In the genomic region with DNA sequence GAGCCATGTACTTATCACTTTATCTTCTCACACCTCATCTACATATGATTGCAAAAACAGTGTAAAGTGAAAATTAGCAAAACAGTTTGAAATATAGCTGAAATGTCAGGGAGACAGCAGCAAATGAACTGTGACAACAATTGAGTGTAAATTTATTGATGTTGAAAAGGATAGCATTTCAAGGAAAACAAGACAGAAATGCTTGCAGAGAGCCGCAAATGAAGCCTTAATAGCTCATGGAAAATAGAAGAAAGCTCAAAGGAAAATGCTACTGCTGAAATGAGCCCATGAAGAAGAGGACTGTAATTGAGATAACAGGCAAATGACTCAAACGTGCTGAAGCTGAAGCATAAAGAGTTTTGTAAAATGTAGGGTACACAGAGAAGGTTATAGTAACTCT, we compare ENCODE assay signal across 36 cellular contexts.
"Had no signal": no experiment of that assay in that cellular context is flagged by ENCODE, and none has a peak within 500 bp of the region (broad histone marks: within the 10 kb centered on the region; RNA-seq: fewer than 3 reads in every experiment).

No MANE protein-coding gene starts in this region.

- H3K4me3 ChIP-seq: adrenal gland, body of pancreas, breast epithelium had no signal

- H3K36me3 Mint-ChIP-seq: activated CD4-positive, alpha-beta memory T cell treated with anti-CD3 and anti-CD28 coated beads for 36 hours; activated naive CD4-positive, alpha-beta T cell treated with anti-CD3 and anti-CD28 coated beads, Interleukin-2, amount 50 U/mL, for 72 hours; activated naive CD8-positive, alpha-beta T cell treated with anti-CD3 and anti-CD28 coated beads for 36 hours had no signal

- H3K27me3 ChIP-seq: adrenal gland, body of pancreas, brain microvascular endothelial cell, breast epithelium had no signal

- DNase-seq: activated B cell treated with CpG ODN at 0.5 μM for 24 hours; activated CD4-positive, alpha-beta memory T cell treated with anti-CD3 and anti-CD28 coated beads for 36 hours; activated CD4-positive, alpha-beta T cell treated with anti-CD3 and anti-CD28 coated beads for 4 hours; activated CD4-positive, alpha-beta T cell treated with anti-CD3 and anti-CD28 coated beads, Interleukin-2, amount 10 ng/mL, durations not matched to agents 24 days and 14 days; activated CD4-positive, alpha-beta T cell treated with anti-CD3 and anti-CD28 coated beads, Interleukin-2, amount 50 U/mL, for 1 hour; activated CD4-positive, alpha-beta T cell treated with anti-CD3 and anti-CD28 coated beads, Interleukin-2, amount 50 U/mL, for 4 hours; activated CD4-positive, CD25-positive, alpha-beta regulatory T cell treated with anti-CD3 and anti-CD28 coated beads, Interleukin-2, amount 50 U/mL, for 72 hours; activated CD8-positive, alpha-beta memory T cell treated with anti-CD3 and anti-CD28 coated beads, Interleukin-2, amount 50 U/mL, for 4 hours; activated CD8-positive, alpha-beta T cell treated with anti-CD3 and anti-CD28 coated beads for 36 hours; activated effector memory CD4-positive, alpha-beta T cell treated with anti-CD3 and anti-CD28 coated beads, Interleukin-2, amount 50 U/mL, for 16 hours; activated gamma-delta T cell treated with Interleukin-2 at 50 U/mL for 16 hours; activated naive CD4-positive, alpha-beta T cell; activated naive CD4-positive, alpha-beta T cell treated with anti-CD3 and anti-CD28 coated beads for 36 hours; activated naive CD4-positive, alpha-beta T cell treated with anti-CD3 and anti-CD28 coated beads, Interleukin-2, amount 50 U/mL, for 16 hours; activated naive CD8-positive, alpha-beta T cell treated with anti-CD3 and anti-CD28 coated beads for 36 hours; activated T-cell treated with anti-CD3 and anti-CD28 coated beads for 4 hours; activated T-cell treated with anti-CD3 and anti-CD28 coated beads, Interleukin-2, amount 50 U/mL, for 1 hour; activated T-cell treated with anti-CD3 and anti-CD28 coated beads, Interleukin-2, amount 50 U/mL, for 4 hours; activated T-cell treated with anti-CD3 and anti-CD28 coated beads, Interleukin-2, amount 50 U/mL, for 72 hours; adrenal gland; amniotic stem cell; aorta; body of pancreas; brain microvascular endothelial cell; central memory CD4-positive, alpha-beta T cell; T-helper 1 cell; T-helper 2 cell; T-helper 9 cell had no signal

- H3K27me3 Mint-ChIP-seq: activated B cell treated with CpG ODN at 0.5 μM for 24 hours; activated CD4-positive, alpha-beta memory T cell treated with anti-CD3 and anti-CD28 coated beads for 36 hours; activated CD4-positive, alpha-beta T cell treated with anti-CD3 and anti-CD28 coated beads, Interleukin-2, amount 10 ng/mL, durations not matched to agents 24 days and 14 days; activated CD8-positive, alpha-beta T cell treated with anti-CD3 and anti-CD28 coated beads for 36 hours; activated naive CD8-positive, alpha-beta T cell treated with anti-CD3 and anti-CD28 coated beads for 36 hours; activated T-helper 17 cell treated with anti-CD3 and anti-CD28 coated beads, Interleukin-2, amount 50 U/mL, for 72 hours had no signal

- H3K4me3 Mint-ChIP-seq: activated B cell treated with CpG ODN at 0.5 μM for 24 hours; activated CD4-positive, alpha-beta memory T cell treated with anti-CD3 and anti-CD28 coated beads for 36 hours; activated CD4-positive, alpha-beta T cell treated with anti-CD3 and anti-CD28 coated beads, Interleukin-2, amount 10 ng/mL, durations not matched to agents 24 days and 14 days; activated CD8-positive, alpha-beta T cell treated with anti-CD3 and anti-CD28 coated beads for 36 hours; activated naive CD4-positive, alpha-beta T cell treated with anti-CD3 and anti-CD28 coated beads for 36 hours; activated naive CD8-positive, alpha-beta T cell treated with anti-CD3 and anti-CD28 coated beads for 36 hours; activated T-cell treated with anti-CD3 and anti-CD28 coated beads, Interleukin-2, amount 50 U/mL, for 4 hours; activated T-cell treated with anti-CD3 and anti-CD28 coated beads, Interleukin-2, amount 50 U/mL, for 72 hours; activated T-helper 1 cell treated with anti-CD3 and anti-CD28 coated beads, Interleukin-12 subunit alpha, Interleukin-12 subunit beta, Interleukin-2, Interleukin-4 antibody, amounts not matched to agents 30 ng/mL and 10 ng/mL and 1 ng/mL, durations not matched to agents 14 hours and 24 hours and 36 hours; activated T-helper 17 cell treated with anti-CD3 and anti-CD28 coated beads, Interleukin-2, amount 50 U/mL, for 72 hours; T-helper 1 cell treated with Interleukin-12 subunit alpha and Interleukin-12 subunit beta and Interleukin-4 antibody, amounts not matched to agents 30 μg/mL and 1 μg/mL, for 36 hours; T-helper 2 cell treated with Interferon-gamma antibody and Interleukin-4, amounts not matched to agents 5 μg/mL and 100 μg/mL, for 36 hours had no signal

- H3K4me1 ChIP-seq: adrenal gland, body of pancreas, breast epithelium had no signal

- H3K27ac ChIP-seq: adrenal gland, body of pancreas, brain microvascular endothelial cell, breast epithelium, VCaP had no signal

- FAIRE-seq: TTC549 had no signal

- H3K4me1 Mint-ChIP-seq: activated B cell treated with CpG ODN at 0.5 μM for 24 hours; activated CD4-positive, alpha-beta T cell treated with anti-CD3 and anti-CD28 coated beads, Interleukin-2, amount 10 ng/mL, durations not matched to agents 24 days and 14 days; activated naive CD8-positive, alpha-beta T cell treated with anti-CD3 and anti-CD28 coated beads for 36 hours; activated T-helper 17 cell treated with anti-CD3 and anti-CD28 coated beads, Interleukin-2, amount 50 U/mL, for 72 hours had no signal

- H3K9me3 ChIP-seq: adrenal gland, body of pancreas, breast epithelium had no signal

- H3K9me3 Mint-ChIP-seq: activated CD4-positive, alpha-beta T cell treated with anti-CD3 and anti-CD28 coated beads, Interleukin-2, amount 10 ng/mL, durations not matched to agents 24 days and 14 days; T-helper 1 cell treated with Interleukin-12 subunit alpha and Interleukin-12 subunit beta and Interleukin-4 antibody, amounts not matched to agents 30 μg/mL and 1 μg/mL, for 36 hours; T-helper 2 cell treated with Interferon-gamma antibody and Interleukin-4, amounts not matched to agents 5 μg/mL and 100 μg/mL, for 36 hours had no signal

- H3K36me3 ChIP-seq: adrenal gland, brain microvascular endothelial cell, breast epithelium had no signal

- ATAC-seq: activated CD8-positive, alpha-beta T cell treated with anti-CD3 and anti-CD28 coated beads for 36 hours; activated naive CD4-positive, alpha-beta T cell treated with anti-CD3 and anti-CD28 coated beads, Interleukin-2, amount 50 U/mL, for 72 hours; activated T-cell treated with anti-CD3 and anti-CD28 coated beads, Interleukin-2, amount 50 U/mL, for 4 hours; activated T-cell treated with anti-CD3 and anti-CD28 coated beads, Interleukin-2, amount 50 U/mL, for 72 hours; activated T-helper 17 cell treated with anti-CD3 and anti-CD28 coated beads, Interleukin-2, amount 50 U/mL, for 72 hours; body of pancreas had no signal

- H3K27ac Mint-ChIP-seq: activated B cell treated with CpG ODN at 0.5 μM for 24 hours; activated CD4-positive, alpha-beta memory T cell treated with anti-CD3 and anti-CD28 coated beads for 36 hours; activated CD4-positive, alpha-beta T cell treated with anti-CD3 and anti-CD28 coated beads, Interleukin-2, amount 10 ng/mL, durations not matched to agents 24 days and 14 days; activated CD8-positive, alpha-beta T cell treated with anti-CD3 and anti-CD28 coated beads for 36 hours; activated naive CD4-positive, alpha-beta T cell treated with anti-CD3 and anti-CD28 coated beads for 36 hours; activated naive CD4-positive, alpha-beta T cell treated with anti-CD3 and anti-CD28 coated beads, Interleukin-2, amount 50 U/mL, for 72 hours; activated naive CD8-positive, alpha-beta T cell treated with anti-CD3 and anti-CD28 coated beads for 36 hours; activated T-cell treated with anti-CD3 and anti-CD28 coated beads, Interleukin-2, amount 50 U/mL, for 72 hours; activated T-helper 1 cell treated with anti-CD3 and anti-CD28 coated beads, Interleukin-12 subunit alpha, Interleukin-12 subunit beta, Interleukin-2, Interleukin-4 antibody, amounts not matched to agents 30 ng/mL and 10 ng/mL and 1 ng/mL, durations not matched to agents 14 hours and 24 hours and 36 hours; activated T-helper 17 cell treated with anti-CD3 and anti-CD28 coated beads, Interleukin-2, amount 50 U/mL, for 72 hours; T-helper 1 cell treated with Interleukin-12 subunit alpha and Interleukin-12 subunit beta and Interleukin-4 antibody, amounts not matched to agents 30 μg/mL and 1 μg/mL, for 36 hours; T-helper 2 cell treated with Interferon-gamma antibody and Interleukin-4, amounts not matched to agents 5 μg/mL and 100 μg/mL, for 36 hours had no signal
